In genomic region chr2:61785583-61785982, GRCh38 we compare ENCODE assay signal across 18 cellular contexts.
DNase-seq lines count a peak whose midpoint lies in the region; ATAC-seq, FAIRE-seq and TF ChIP-seq lines count a peak whose summit lies in the region.
"Had no signal": no experiment of that assay in that cellular context is flagged by ENCODE, and none has a peak within 500 bp of the region (broad histone marks: within the 10 kb centered on the region; RNA-seq: fewer than 3 reads in every experiment).

No MANE protein-coding gene starts in this region.

- H3K4me3 ChIP-seq in A549: no peak overlapping the region
- H3K4me3 ChIP-seq: BLaER1 treated with 17β-estradiol and CSF1 and Interleukin-3, amounts not matched to agents 10 nM and 100 nM had no signal

- ATAC-seq in A549 (peak; percentile 54 to 78; a peak in 3 of 6 replicates), GM18502 (IDR thresholded peaks at IDR 0.05; ENCODE audit: poor library complexity, unreplicated experiment) (no peak), HG03097 (IDR thresholded peaks at IDR 0.05; ENCODE audit: low FRiP score, unreplicated experiment) (no peak)
- ATAC-seq: CD8-positive, alpha-beta T cell; HepG2 had no signal

- no peak for FAIRE-seq in A549 (lab: Jason Lieb, UNC)
- FAIRE-seq: G401.6, GM12891, GM19239, H1, HepG2 had no signal

- POLR2A ChIA-PET in A549 (lab: Yijun Ruan, JAX): interaction anchor here (0.6 kb wide), 1 partner anchor 21 kb away, joined by 4 read pairs; no protein-coding TSS in a partner anchor

- TF ChIP-seq POLR2A in A549 (IDR thresholded peaks at IDR 0.05; ENCODE audit: low read length): no peak

- DNase-seq in A549 (ENCODE audit: low read depth in 1 of 2, low spot score in 1 of 2) (peak in 1 of 2 experiments; percentile 65), NCI-H146 (lab: John Stamatoyannopoulos, UW) (peak; percentile 73), NCI-H2081 treated with DMSO at 0.1 percent for 48 hours (lab: John Stamatoyannopoulos, UW) (peak; percentile 80), NCI-H748 treated with DMSO at 0.1 percent for 48 hours (lab: John Stamatoyannopoulos, UW) (peak; percentile 18), T-helper 2 cell (no peak), NCI-H446 (lab: John Stamatoyannopoulos, UW) (no peak)
- DNase-seq: 8988T; Calu3; CD8-positive, alpha-beta T cell; H9 had no signal

- no peak overlapping the region for H3K27ac ChIP-seq in A549
- H3K27ac ChIP-seq: BLaER1 treated with 17β-estradiol and CSF1 and Interleukin-3, amounts not matched to agents 10 nM and 100 nM had no signal

- H3K4me1 ChIP-seq in A549: peaks cover 15% of the 10 kb centered on the region
- H3K4me1 ChIP-seq: BLaER1 treated with 17β-estradiol and CSF1 and Interleukin-3, amounts not matched to agents 10 nM and 100 nM had no signal

- H3K9me3 ChIP-seq in A549: peaks cover 5% of the 10 kb centered on the region; the same call in 1 of the 3 replicates

- CTCF ChIA-PET in A549 (lab: Yijun Ruan, JAX): no interaction called here

- H3K4me2 ChIP-seq in A549: 0 out of 3 replicates have a peak overlapping the region, but pooled peaks have one; percentile 4
- H3K4me2 ChIP-seq: BLaER1 treated with 17β-estradiol and CSF1 and Interleukin-3, amounts not matched to agents 10 nM and 100 nM had no signal

- TF ChIP-seq RAD21 in A549 (conservative IDR thresholded peaks at IDR 0.05 in 1 of 2, IDR thresholded peaks at IDR 0.05 in 1 of 2): no peak

- TF ChIP-seq CTCF in A549 (IDR thresholded peaks at IDR 0.05): no peak

- TF ChIP-seq EP300 in A549 (IDR thresholded peaks at IDR 0.05): no peak

TF ChIP-seq in A549, 52 proteins besides CTCF, POLR2A, EP300 and RAD21:
- no peak for TF ChIP-seq PHF8 (IDR thresholded peaks at IDR 0.05; ENCODE audit: borderline replicate concordance, low read depth)
- no peak for TF ChIP-seq FOSL2 (IDR thresholded peaks at IDR 0.05)
- peak; percentile 46; the same call in 1 of the 2 replicates for TF ChIP-seq FOSL2 (CRISPR knock-in tag; IDR thresholded peaks at IDR 0.05)
- TF ChIP-seq CHD2 (IDR thresholded peaks at IDR 0.05; ENCODE audit: low read length, partially characterized antibody): no peak
- no peak for TF ChIP-seq BCL3 (IDR thresholded peaks at IDR 0.05)
- TF ChIP-seq CHD4 (IDR thresholded peaks at IDR 0.05; ENCODE audit: borderline replicate concordance): no peak
- TF ChIP-seq HOXA7 (CRISPR knock-in tag; IDR thresholded peaks at IDR 0.05): no peak

Comparison
In these comparisons a context has a peak if more than half of its experiments do, and no peak if none do; other contexts are left out.
1. ATAC-seq: peak in A549 (2 of 2); none in GM18502 (single experiment) and HG03097 (single experiment).
2. DNase-seq: peak in NCI-H146 (single experiment), NCI-H2081 treated with DMSO at 0.1 percent for 48 hours (single experiment) and NCI-H748 treated with DMSO at 0.1 percent for 48 hours (single experiment); none in T-helper 2 cell (0 of 5) and NCI-H446 (0 of 2).